ENCODE assay signal across 8 cellular contexts in genomic region chr19:41263850-41264580, GRCh38. TPM values are rescaled to one million over a fixed set of nuclear protein-coding genes. Genes with fewer than 3 reads are reported as not detected.
A peak's percentile ranks its signal among the peaks of the same experiment; 100 is the strongest.
DNase-seq lines count a peak whose midpoint lies in the region; ATAC-seq, FAIRE-seq and TF ChIP-seq lines count a peak whose summit lies in the region.

HNRNPUL1 (plus strand) TSS chr19:41264372; CDS start chr19:41264504, 132 bp downstream.

- H3K79me2 ChIP-seq in trophoblast cell (ENCODE audit: control insufficient read depth, insufficient read depth, low read length, poor library complexity), result peaks cover 36% of the 10 kb centered on the region

- TF ChIP-seq CTCF in adrenal gland (IDR thresholded peaks at IDR 0.05) (peak in 3 of 6 experiments; percentile 13 to 28 (median 13)), transverse colon (IDR thresholded peaks at IDR 0.05) (peak in 2 of 5 experiments; percentile 11 to 45)

- H4K12ac ChIP-seq in trophoblast cell (ENCODE audit: low read depth, low read length), result peak within 1 kb of the TSS; percentile 100

- peak; percentile 95 for DNase-seq in GM12891 (ENCODE audit: insufficient read length, low spot score)
- peak; percentile 100 for DNase-seq in NCI-H146 (lab: John Stamatoyannopoulos, UW)
- peak; percentile 97 to 100 (median 99) for DNase-seq in T-helper 1 cell
- DNase-seq in adrenal gland, result peak; percentile 99 to 100 (median 99)
- DNase-seq in cardiac septum (ENCODE audit: low spot score), result peak; percentile 99
- DNase-seq in trophoblast cell, result peak; percentile 100
- peak; percentile 99 for DNase-seq in transverse colon

- H3K27ac ChIP-seq in adrenal gland, result peak within 1 kb of the TSS; percentile 98 to 100 (median 99)
- peak within 1 kb of the TSS; percentile 97 for H3K27ac ChIP-seq in trophoblast cell (ENCODE audit: low read depth, low read length)
- peak within 1 kb of the TSS; percentile 99 to 100 (median 100) for H3K27ac ChIP-seq in transverse colon

- WGBS in adrenal gland, 4 donors, result 0 to 1% (median 1%) methylated on average over 18 to 55 of the region's 55 CpGs
- WGBS in trophoblast cell (ENCODE audit: extremely low coverage, insufficient coverage, insufficient read length), result no CpG with 5 or more reads among the region's 55 CpGs
- WGBS in transverse colon (ENCODE audit: low coverage in 1 of 2), 2 donors, result 1% methylated on average over 47 of the region's 55 CpGs; no CpG with 5 or more reads in 1 of the 2 donors

- peak within 1 kb of the TSS; percentile 63 to 98 (median 87) for H3K4me3 ChIP-seq in adrenal gland
- H3K4me3 ChIP-seq in trophoblast cell (ENCODE audit: low read depth, low read length), result peak within 1 kb of the TSS; percentile 92
- H3K4me3 ChIP-seq in transverse colon, result peak within 1 kb of the TSS; percentile 89 to 99 (median 98)

- no peak within 1 kb of the TSS for H3K23ac ChIP-seq in trophoblast cell (ENCODE audit: low read length)

- TF ChIP-seq POLR2A in GM12891 (IDR thresholded peaks at IDR 0.05; ENCODE audit: low read depth, low read length) (no peak), adrenal gland (IDR thresholded peaks at IDR 0.05) (no peak), transverse colon (IDR thresholded peaks at IDR 0.05) (no peak)

- peak within 1 kb of the TSS; percentile 95 for H3K4me2 ChIP-seq in trophoblast cell (ENCODE audit: low read length)

- H3K36me3 ChIP-seq in adrenal gland (replicated peaks in 1 of 2) (peaks cover 0 to 19% of the 10 kb centered on the region in 2 donors), trophoblast cell (ENCODE audit: control insufficient read depth in 1 of 2, insufficient read depth in 2 of 2, low read length in 2 of 2) (peaks cover 19 to 23% of the 10 kb centered on the region in 2 experiments), transverse colon (peaks cover 0 to 14% (median 5%) of the 10 kb centered on the region in 4 donors)

- H3K4me1 ChIP-seq in adrenal gland (replicated peaks in 1 of 2) (peaks cover 25 to 32% of the 10 kb centered on the region in 2 donors), trophoblast cell (ENCODE audit: control insufficient read depth in 1 of 2, insufficient read depth in 2 of 2, low read length in 2 of 2) (peaks cover 6 to 9% of the 10 kb centered on the region in 2 experiments), transverse colon (peaks cover 11 to 32% (median 26%) of the 10 kb centered on the region in 4 donors)

- peak within 1 kb of the TSS; percentile 99 for H4K8ac ChIP-seq in trophoblast cell (ENCODE audit: low read depth, low read length)

- peaks cover 24% of the 10 kb centered on the region for H3K79me1 ChIP-seq in trophoblast cell (ENCODE audit: low read length)

- peak within 1 kb of the TSS; percentile 99 for H2AK5ac ChIP-seq in trophoblast cell (ENCODE audit: low read length)

- H4K91ac ChIP-seq in trophoblast cell (ENCODE audit: low read depth, low read length), result peak within 1 kb of the TSS; percentile 100

- TF ChIP-seq EP300 in transverse colon (IDR thresholded peaks at IDR 0.05; ENCODE audit: low read depth), result no peak

- peak within 1 kb of the TSS; percentile 99 for H2BK5ac ChIP-seq in trophoblast cell (ENCODE audit: low read depth, low read length, poor library complexity)

- peak within 1 kb of the TSS; percentile 100 for H3K14ac ChIP-seq in trophoblast cell (ENCODE audit: low read length)

- peak within 1 kb of the TSS; percentile 74 for H2BK12ac ChIP-seq in trophoblast cell (ENCODE audit: low read length)

- peak within 1 kb of the TSS; percentile 99 for H3K18ac ChIP-seq in trophoblast cell (ENCODE audit: low read length)

- H3K9ac ChIP-seq in trophoblast cell (ENCODE audit: low read length), result peak within 1 kb of the TSS; percentile 100

- peak within 1 kb of the TSS; percentile 99 for H2BK120ac ChIP-seq in trophoblast cell (ENCODE audit: insufficient read depth, low read length, poor library complexity)

- H3K27me3 ChIP-seq in adrenal gland (no peaks in the 10 kb centered on the region), trophoblast cell (ENCODE audit: insufficient read depth, low read length) (no peaks in the 10 kb centered on the region), transverse colon (no peaks in the 10 kb centered on the region)

- in situ Hi-C loops in transverse colon (cut with MboI; ENCODE audit: low pct_ligation_motif_present in 1 of 4, low pct_unique_long_range_greater_than_20kb in 1 of 4, low sequenced_read_pairs in 3 of 4), result loop anchor here in 2 of 4 donors (5.0 to 25.0 kb wide), 2 partner anchors 62 to 602 kb away; no protein-coding TSS in a partner anchor

- H2AFZ ChIP-seq in trophoblast cell (ENCODE audit: insufficient read depth, low read length, poor library complexity), result peak within 1 kb of the TSS; percentile 94

- FAIRE-seq in GM12891 (lab: Jason Lieb, UNC), result peak; percentile 98

- H3K9me3 ChIP-seq in adrenal gland (replicated peaks in 1 of 3), result no peaks in the 10 kb centered on the region
- peaks cover 2% of the 10 kb centered on the region for H3K9me3 ChIP-seq in trophoblast cell (ENCODE audit: insufficient read depth, low read depth, low read length)
- no peaks in the 10 kb centered on the region for H3K9me3 ChIP-seq in transverse colon

- intact Hi-C loops in adrenal gland (cut with DNase I) (loop anchor here in 1 of 2 donors (2.0 kb wide), 1 partner anchor 41 kb away; no protein-coding TSS in a partner anchor), cardiac septum (cut with DNase I) (loop anchor here (2.0 to 5.0 kb wide), 5 partner anchors 35 to 163 kb away; partner anchors contain the start of genes B3GNT8, CCDC97 and TGFB1), transverse colon (cut with DNase I; ENCODE audit: low total_unique reads) (no loop called here)

- peak within 1 kb of the TSS; percentile 100 for H3K4ac ChIP-seq in trophoblast cell (ENCODE audit: low read depth, low read length)

- ATAC-seq in HG02852 (IDR thresholded peaks at IDR 0.05; ENCODE audit: unreplicated experiment), result peak; percentile 71

TF ChIP-seq in GM12891, 5 proteins besides CTCF, POLR2A, EP300 and RAD21:
- TF ChIP-seq TAF1 (IDR thresholded peaks at IDR 0.05; ENCODE audit: low read depth, low read length) (peak; percentile 70), POLR2AphosphoS5 (IDR thresholded peaks at IDR 0.05; ENCODE audit: low read depth, low read length) (no peak), POU2F2 (IDR thresholded peaks at IDR 0.05; ENCODE audit: low read depth, low read length) (no peak), SPI1 (IDR thresholded peaks at IDR 0.05; ENCODE audit: low read depth, low read length) (peak; percentile 48; the same call in 1 of the 2 replicates), PAX5 (IDR thresholded peaks at IDR 0.05; ENCODE audit: insufficient read depth, low read length, severe bottlenecking) (no peak)

RNA-seq across cellular contexts. Expression of gene HNRNPUL1, which starts in this region (rescaled TPM):
- 117 TPM for polyA plus RNA-seq in GM12891 (2012; ENCODE audit: low read depth, missing spikeins)
- total RNA-seq in adrenal gland (100 to 1,000 TPM; 123 to 175 (median 146) TPM), cardiac septum (109 TPM), transverse colon (100 to 1,000 TPM; 115 to 296 (median 145) TPM)
- 100 to 1,000 TPM in 2 of 3 donors, 10 to 100 TPM in 1; 90.4 to 130 (median 101) TPM for polyA plus RNA-seq in adrenal gland
- polyA plus RNA-seq in trophoblast cell (2013), result 233 and 238 TPM in 2 replicates

Comparison
In these comparisons a context has a peak if more than half of its experiments do, and no peak if none do; other contexts are left out.
1. Peak in every context shown above with its lines: DNase-seq, ATAC-seq, H3K4me3 ChIP-seq and H3K27ac ChIP-seq.